22 cellular contexts compared by ENCODE assay signal in genomic region chrX:42176790-42177189, GRCh38.
A peak's percentile ranks its signal among the peaks of the same experiment; 100 is the strongest.
DNase-seq lines count a peak whose midpoint lies in the region; ATAC-seq and TF ChIP-seq lines count a peak whose summit lies in the region.
"Had no signal": no experiment of that assay in that cellular context is flagged by ENCODE, and none has a peak within 500 bp of the region (broad histone marks: within the 10 kb centered on the region; RNA-seq: fewer than 3 reads in every experiment).

No MANE protein-coding gene starts in this region.

- CTCF ChIA-PET in activated CD8-positive, alpha-beta T cell treated with anti-CD3 and anti-CD28 coated beads for 36 hours (lab: Charles Lee), result no interaction called here

- no peaks in the 10 kb centered on the region for H3K9me3 Mint-ChIP-seq in activated CD8-positive, alpha-beta T cell treated with anti-CD3 and anti-CD28 coated beads for 36 hours
- H3K9me3 Mint-ChIP-seq: HFFc6 had no signal

- no peaks in the 10 kb centered on the region for H3K36me3 Mint-ChIP-seq in activated CD8-positive, alpha-beta T cell treated with anti-CD3 and anti-CD28 coated beads for 36 hours (ENCODE audit: low read depth)
- H3K36me3 Mint-ChIP-seq: CD14-positive monocyte had no signal

- DNase-seq in NCI-H82 (lab: John Stamatoyannopoulos, UW) (peak; percentile 4), NCI-H82 treated with DMSO at 0.1 percent for 48 hours (lab: John Stamatoyannopoulos, UW; ENCODE audit: unreplicated experiment) (no peak), HT-29 (ENCODE audit: low spot score) (peak; percentile 9), SK-N-DZ (ENCODE audit: low spot score) (peak; percentile 1), RPMI8226 (no peak)
- DNase-seq in activated CD8-positive, alpha-beta T cell treated with anti-CD3 and anti-CD28 coated beads for 36 hours, result no peak
- DNase-seq: ACHN, AML-193, GM23248, HFFc6, IMR-90, Karpas-422, MG63, NCI-H1092, NCI-H187, NCI-H2171 treated with DMSO at 0.1 percent for 48 hours, NCI-H446 treated with DMSO at 0.1 percent for 48 hours, OCI-M1, SJCRH30, SW 1271 had no signal

- intact Hi-C loops in activated CD8-positive, alpha-beta T cell treated with anti-CD3 and anti-CD28 coated beads for 36 hours (cut with micrococcal nuclease), result no loop called here

- H3K4me3 Mint-ChIP-seq in activated CD8-positive, alpha-beta T cell treated with anti-CD3 and anti-CD28 coated beads for 36 hours, result no peak overlapping the region
- H3K4me3 Mint-ChIP-seq: CD14-positive monocyte, HFFc6 had no signal

- no peak for ATAC-seq in activated CD8-positive, alpha-beta T cell treated with anti-CD3 and anti-CD28 coated beads for 36 hours
- ATAC-seq in HG03520 (IDR thresholded peaks at IDR 0.05; ENCODE audit: unreplicated experiment), result no peak

- TF ChIP-seq CTCF in activated CD8-positive, alpha-beta T cell treated with anti-CD3 and anti-CD28 coated beads for 36 hours (IDR thresholded peaks at IDR 0.05), result no peak

- POLR2A ChIA-PET in activated CD8-positive, alpha-beta T cell treated with anti-CD3 and anti-CD28 coated beads for 36 hours (lab: Charles Lee), result no interaction called here

- H3K27me3 Mint-ChIP-seq in activated CD8-positive, alpha-beta T cell treated with anti-CD3 and anti-CD28 coated beads for 36 hours, result no peaks in the 10 kb centered on the region

- no peak overlapping the region for H3K27ac Mint-ChIP-seq in activated CD8-positive, alpha-beta T cell treated with anti-CD3 and anti-CD28 coated beads for 36 hours
- H3K27ac Mint-ChIP-seq: CD14-positive monocyte, HFFc6 had no signal

- H3K4me1 Mint-ChIP-seq in activated CD8-positive, alpha-beta T cell treated with anti-CD3 and anti-CD28 coated beads for 36 hours (ENCODE audit: low read depth), result no peaks in the 10 kb centered on the region
- H3K4me1 Mint-ChIP-seq: CD14-positive monocyte had no signal

Comparison
In these comparisons a context has a peak if more than half of its experiments do, and no peak if none do; other contexts are left out.
1. DNase-seq: peak in NCI-H82 (single experiment), HT-29 (single experiment) and SK-N-DZ (single experiment); none in NCI-H82 treated with DMSO at 0.1 percent for 48 hours (single experiment), RPMI8226 (single experiment) and activated CD8-positive, alpha-beta T cell treated with anti-CD3 and anti-CD28 coated beads for 36 hours (single experiment).